ENCODE assay signal across 9 cellular contexts in the genomic region with DNA sequence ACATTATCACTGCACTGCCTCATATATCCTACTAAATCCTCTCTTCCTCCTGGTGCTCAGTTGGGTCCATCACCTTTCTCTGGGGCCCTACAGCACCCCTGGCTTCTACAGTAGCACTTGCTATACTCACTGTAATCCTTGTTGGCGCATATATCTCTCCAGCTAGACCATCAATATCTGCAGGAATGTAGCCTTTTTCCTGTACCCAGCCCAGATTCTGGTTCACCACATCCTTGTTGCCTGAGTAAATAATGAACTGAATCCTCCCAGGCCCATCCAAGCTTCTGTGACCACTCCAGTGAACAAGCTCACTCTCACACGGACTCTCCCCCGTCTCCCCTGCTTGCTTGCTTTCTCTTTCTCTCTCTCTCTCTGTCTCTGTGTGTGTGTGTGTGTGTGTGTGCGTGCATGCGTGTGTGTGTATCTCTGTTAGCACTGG.
DNase-seq lines count a peak whose midpoint lies in the region; ATAC-seq and TF ChIP-seq lines count a peak whose summit lies in the region.
"Had no signal": no experiment of that assay in that cellular context is flagged by ENCODE, and none has a peak within 500 bp of the region (broad histone marks: within the 10 kb centered on the region; RNA-seq: fewer than 3 reads in every experiment).

No MANE protein-coding gene starts in this region.

- peaks cover 0 to 15% of the 10 kb centered on the region in 2 donors for H3K9me3 ChIP-seq in neuronal stem cell (replicated peaks in 1 of 2; ENCODE audit: control insufficient read depth in 2 of 2, insufficient read depth in 1 of 2, low read depth in 1 of 2, low read length in 2 of 2)
- H3K9me3 ChIP-seq: neutrophil had no signal

- TF ChIP-seq CTCF in cardiac fibroblast (IDR thresholded peaks at IDR 0.05; ENCODE audit: low read depth, low read length), result no peak

- no peak overlapping the region for H3K4ac ChIP-seq in neuronal stem cell (ENCODE audit: low read length)

- no peak overlapping the region for H3K23ac ChIP-seq in neuronal stem cell (ENCODE audit: low read depth, low read length, poor library complexity)

- no peaks in the 10 kb centered on the region for H3K4me1 ChIP-seq in neuronal stem cell (ENCODE audit: control insufficient read depth in 2 of 2, insufficient read depth in 1 of 2, low read depth in 1 of 2, low read length in 2 of 2)

- no peak overlapping the region for H2BK120ac ChIP-seq in neuronal stem cell (ENCODE audit: low read depth, low read length)

- H2BK15ac ChIP-seq in neuronal stem cell (ENCODE audit: low read length), result no peak overlapping the region

- no peak overlapping the region for H2AK5ac ChIP-seq in neuronal stem cell (ENCODE audit: low read depth, low read length)

- ATAC-seq in HG02623 (IDR thresholded peaks at IDR 0.05; ENCODE audit: unreplicated experiment), result no peak
- ATAC-seq in HG03095 (IDR thresholded peaks at IDR 0.05; ENCODE audit: unreplicated experiment), result no peak

- WGBS in neuronal stem cell (ENCODE audit: extremely low coverage in 2 of 2, insufficient read length in 2 of 2, insufficient replicate concordance in 1 of 2), 2 donors, result no CpG with 5 or more reads among the region's 5 CpGs

- no peak overlapping the region for H3K4me2 ChIP-seq in neuronal stem cell (ENCODE audit: insufficient read depth, low read length, poor library complexity, severe bottlenecking)

- no peak overlapping the region for H3K27ac ChIP-seq in neuronal stem cell (replicated peaks; ENCODE audit: low read length)
- H3K27ac ChIP-seq: neutrophil had no signal

- no peak overlapping the region for H4K8ac ChIP-seq in neuronal stem cell (ENCODE audit: low read depth, low read length)

- H2BK12ac ChIP-seq in neuronal stem cell (ENCODE audit: low read length), result no peak overlapping the region

- H2BK5ac ChIP-seq in neuronal stem cell (ENCODE audit: low read length), result no peak overlapping the region

- no peak overlapping the region for H3K9ac ChIP-seq in neuronal stem cell (ENCODE audit: low read depth, low read length, poor library complexity)

- no peaks in the 10 kb centered on the region for H3K79me1 ChIP-seq in neuronal stem cell (ENCODE audit: low read depth, low read length)

- H3K27me3 ChIP-seq in neuronal stem cell (ENCODE audit: control insufficient read depth in 3 of 3, insufficient read depth in 3 of 3, low read depth in 1 of 3, low read length in 3 of 3), result no peaks in the 10 kb centered on the region
- H3K27me3 ChIP-seq: neutrophil had no signal

- H3K36me3 ChIP-seq in neuronal stem cell (replicated peaks in 1 of 2; ENCODE audit: control insufficient read depth in 2 of 2, insufficient read depth in 2 of 2, low read length in 2 of 2), result no peaks in the 10 kb centered on the region
- H3K36me3 ChIP-seq: neutrophil had no signal

- H3K4me3 ChIP-seq in cardiac fibroblast (replicated peaks in 1 of 2; ENCODE audit: low read depth in 2 of 2, low read length in 2 of 2), result no peak overlapping the region
- H3K4me3 ChIP-seq in neuronal stem cell (ENCODE audit: low read length in 2 of 2), result no peak overlapping the region

- no peak overlapping the region for H3K18ac ChIP-seq in neuronal stem cell (ENCODE audit: low read length)

- no peak overlapping the region for H3K14ac ChIP-seq in neuronal stem cell (ENCODE audit: low read length)

- DNase-seq in GDM1 (lab: John Stamatoyannopoulos, UW), result peak; percentile 19
- DNase-seq in M059J (ENCODE audit: low read depth), result peak; percentile 13
- DNase-seq in cardiac fibroblast (ENCODE audit: low read depth in 2 of 2), result peak; percentile 41 to 52
- no peak for DNase-seq in neuronal stem cell (ENCODE audit: low spot score)
- DNase-seq in DMS79 treated with DMSO at 0.1 percent for 48 hours (lab: John Stamatoyannopoulos, UW), result no peak
- no peak for DNase-seq in NCI-H2171 (lab: John Stamatoyannopoulos, UW)

- peak overlapping the region; percentile 25 for H2AFZ ChIP-seq in neuronal stem cell (ENCODE audit: low read length)

- no peak overlapping the region for H4K91ac ChIP-seq in neuronal stem cell (ENCODE audit: low read depth, low read length, poor library complexity)

Comparison
In these comparisons a context has a peak if more than half of its experiments do, and no peak if none do; other contexts are left out.
1. DNase-seq: peak in GDM1 (single experiment), M059J (single experiment) and cardiac fibroblast (2 of 2); none in neuronal stem cell (single experiment), DMS79 treated with DMSO at 0.1 percent for 48 hours (single experiment) and NCI-H2171 (single experiment).